10 cellular contexts compared by ENCODE assay signal in genomic region chr6:30752164-30752927, GRCh38. TPM values are rescaled to one million over a fixed set of nuclear protein-coding genes. Genes with fewer than 3 reads are reported as not detected.
DNase-seq lines count a peak whose midpoint lies in the region; ATAC-seq, FAIRE-seq and TF ChIP-seq lines count a peak whose summit lies in the region.
"Had no signal": no experiment of that assay in that cellular context is flagged by ENCODE, and none has a peak within 500 bp of the region (broad histone marks: within the 10 kb centered on the region; RNA-seq: fewer than 3 reads in every experiment).

No MANE protein-coding gene starts in this region.

- peak overlapping the region; percentile 98 for H4K91ac ChIP-seq in IMR-90 (ENCODE audit: insufficient read depth, low read depth, low read length)

- H3K27ac Mint-ChIP-seq in astrocyte (ENCODE audit: unreplicated experiment), result peak overlapping the region; percentile 98

- H3K4me2 ChIP-seq in IMR-90 (ENCODE audit: low read depth, low read length), result peak overlapping the region; percentile 38
- peak overlapping the region; percentile 68 for H3K4me2 ChIP-seq in astrocyte (ENCODE audit: low read length)

- peak overlapping the region; percentile 98 for H2BK20ac ChIP-seq in IMR-90 (ENCODE audit: low read depth, low read length)

- in situ Hi-C loops in IMR-90 (cut with MboI; ENCODE audit: low sequenced_read_pairs), result no loop called here

- H3K79me2 ChIP-seq in astrocyte (ENCODE audit: insufficient read depth, low read length), result no peaks in the 10 kb centered on the region

- peak overlapping the region; percentile 98 for H3K14ac ChIP-seq in IMR-90 (replicated peaks; ENCODE audit: low read depth, low read length)

- WGBS in IMR-90 (ENCODE audit: extremely low coverage in 2 of 2, insufficient read length in 1 of 2), 2 experiments, result 0% methylated on average over 2 of the region's 12 CpGs; no CpG with 5 or more reads in 1 of the 2 experiments
- 43 to 66% (median 54%) methylated on average over 12 of the region's 12 CpGs for WGBS in spleen, 5 donors

- peak overlapping the region; percentile 94 for H2AK5ac ChIP-seq in IMR-90 (ENCODE audit: low read depth, low read length)

- no peaks in the 10 kb centered on the region for H3K36me3 Mint-ChIP-seq in astrocyte (ENCODE audit: low read depth, unreplicated experiment)

- TF ChIP-seq POLR2A in IMR-90 (IDR thresholded peaks at IDR 0.05; ENCODE audit: low read depth, low read length) (peak; percentile 78), spleen (IDR thresholded peaks at IDR 0.05) (no peak)

- H2AFZ ChIP-seq in IMR-90 (replicated peaks; ENCODE audit: low read length, poor library complexity), result peak overlapping the region; percentile 75
- no peak overlapping the region for H2AFZ ChIP-seq in astrocyte (ENCODE audit: low read depth, low read length)

- H3K79me1 ChIP-seq in IMR-90 (ENCODE audit: low read depth in 1 of 2, low read length in 2 of 2), result peaks cover 12 to 45% of the 10 kb centered on the region in 2 experiments

- CTCF ChIA-PET in AG04450 (lab: Charles Lee), result interaction anchor here (0.5 to 1.7 kb wide), 9 partner anchors 9 to 318 kb away, joined by 3 to 12 read pairs (median 4); no protein-coding TSS in a partner anchor
- CTCF ChIA-PET in IMR-90 (lab: Yijun Ruan, JAX), result interaction anchor here (0.5 to 0.9 kb wide), 5 partner anchors 9 to 125 kb away, joined by 3 to 7 read pairs (median 3); partner anchors contain the start of gene FLOT1

- ATAC-seq in IMR-90 (ENCODE audit: low read depth) (peak; percentile 94), GM21381 (IDR thresholded peaks at IDR 0.05; ENCODE audit: unreplicated experiment) (no peak)

- H3K27me3 ChIP-seq in AG04450 (ENCODE audit: control insufficient read depth, insufficient read depth, low read length) (no peaks in the 10 kb centered on the region), IMR-90 (ENCODE audit: control insufficient read depth, insufficient read depth, low read length) (no peaks in the 10 kb centered on the region), astrocyte (ENCODE audit: insufficient read depth, low read length) (no peaks in the 10 kb centered on the region), spleen (replicated peaks in 1 of 7) (no peaks in the 10 kb centered on the region)

- TF ChIP-seq CTCF in AG04450 (IDR thresholded peaks at IDR 0.05; ENCODE audit: low read depth, low read length), result 0 out of 2 replicates have a peak, but pooled peaks have one; percentile 13
- peak; percentile 13; the same call in 1 of the 2 replicates for TF ChIP-seq CTCF in IMR-90 (conservative IDR thresholded peaks at IDR 0.05; ENCODE audit: low read depth, low read length)
- no peak for TF ChIP-seq CTCF in astrocyte (IDR thresholded peaks at IDR 0.05; ENCODE audit: insufficient read depth, low read depth, low read length)
- TF ChIP-seq CTCF in spleen (IDR thresholded peaks at IDR 0.05 in 8 of 11, conservative IDR thresholded peaks at IDR 0.05 in 3 of 11), result no peak

- H3K36me3 ChIP-seq in IMR-90 (ENCODE audit: control insufficient read depth, insufficient read depth, low read length) (no peaks in the 10 kb centered on the region), astrocyte (ENCODE audit: insufficient read depth, low read length) (no peaks in the 10 kb centered on the region), spleen (no peaks in the 10 kb centered on the region)

- no peak overlapping the region for H3K4me3 ChIP-seq in AG04450 (ENCODE audit: low read depth, low read length)
- H3K4me3 ChIP-seq in IMR-90 (ENCODE audit: insufficient read depth, low read depth, low read length), result no peak overlapping the region; the same call in 1 of the 2 replicates
- H3K4me3 ChIP-seq in astrocyte (ENCODE audit: insufficient read depth, low read depth, low read length), result no peak overlapping the region
- no peak overlapping the region for H3K4me3 ChIP-seq in spleen

- H3K23ac ChIP-seq in IMR-90 (ENCODE audit: low read depth, low read length), result peak overlapping the region; percentile 98

- H4K20me1 ChIP-seq in IMR-90 (ENCODE audit: insufficient read depth, low read length) (no peaks in the 10 kb centered on the region), astrocyte (ENCODE audit: insufficient read depth, low read length) (no peaks in the 10 kb centered on the region)

- intact Hi-C loops in IMR-90 (cut with micrococcal nuclease) (loop anchor here (1.0 to 2.0 kb wide), 4 partner anchors 8 to 66 kb away; partner anchors contain the start of gene IER3), spleen (cut with DNase I; ENCODE audit: low total_unique reads) (no loop called here)

- peak overlapping the region; percentile 8 for H3K4me3 Mint-ChIP-seq in astrocyte (ENCODE audit: unreplicated experiment)
- H3K4me3 Mint-ChIP-seq: central memory CD8-positive, alpha-beta T cell had no signal

- H3K4me1 ChIP-seq in IMR-90 (ENCODE audit: control insufficient read depth, insufficient read depth, low read length) (peaks cover 34% of the 10 kb centered on the region), astrocyte (ENCODE audit: insufficient read depth, low read length) (peaks cover 62% of the 10 kb centered on the region), spleen (peaks cover 5 to 55% (median 11%) of the 10 kb centered on the region in 6 donors)

- H3K56ac ChIP-seq in IMR-90 (ENCODE audit: extremely low read depth, insufficient read depth, low read length), result peak overlapping the region; percentile 91

- H3K9me3 Mint-ChIP-seq in astrocyte (ENCODE audit: unreplicated experiment), result no peaks in the 10 kb centered on the region
- H3K9me3 Mint-ChIP-seq: central memory CD8-positive, alpha-beta T cell had no signal

- H4K5ac ChIP-seq in IMR-90 (ENCODE audit: low read depth, low read length), result peak overlapping the region; percentile 92

- H2BK5ac ChIP-seq in IMR-90 (ENCODE audit: low read depth, low read length, poor library complexity, severe bottlenecking), result peak overlapping the region; percentile 97

- peak overlapping the region; percentile 94 for H3K18ac ChIP-seq in IMR-90 (ENCODE audit: low read depth, low read length)

- H4K8ac ChIP-seq in IMR-90 (ENCODE audit: low read depth in 2 of 2, low read length in 2 of 2), result peak overlapping the region; percentile 86 to 97

- peak overlapping the region; percentile 96 for H2BK15ac ChIP-seq in IMR-90 (ENCODE audit: low read depth, low read length)

- TF ChIP-seq RAD21 in IMR-90 (IDR thresholded peaks at IDR 0.05; ENCODE audit: low read length), result peak; percentile 41

- POLR2A ChIA-PET in AG04450 (lab: Yijun Ruan, JAX) (interaction anchor here (0.5 to 2.5 kb wide), 18 partner anchors 8 to 795 kb away, joined by 3 to 49 read pairs (median 6); partner anchors contain the start of genes FLOT1, IER3, MDC1 and NFKBIL1), IMR-90 (lab: Charles Lee; ENCODE audit: unreplicated experiment) (interaction anchor here (0.5 to 1.9 kb wide), 6 partner anchors 9 to 73 kb away, joined by 3 to 19 read pairs (median 8); partner anchors contain the start of genes FLOT1 and IER3)

- H3K4me1 Mint-ChIP-seq in astrocyte (ENCODE audit: low read depth, unreplicated experiment), result peaks cover 45% of the 10 kb centered on the region
- H3K4me1 Mint-ChIP-seq: central memory CD8-positive, alpha-beta T cell had no signal

- peak overlapping the region; percentile 86 for H2AK9ac ChIP-seq in IMR-90 (replicated peaks; ENCODE audit: low read depth, low read length, poor library complexity)

- H2BK120ac ChIP-seq in IMR-90 (ENCODE audit: low read depth, low read length), result peak overlapping the region; percentile 99

- H3K27me3 Mint-ChIP-seq in astrocyte (ENCODE audit: low read depth, unreplicated experiment), result no peaks in the 10 kb centered on the region
- H3K27me3 Mint-ChIP-seq: central memory CD8-positive, alpha-beta T cell had no signal

- dilution Hi-C loops in IMR-90 (cut with HindIII; ENCODE audit: low sequenced_read_pairs, unreplicated experiment), result no loop called here

- DNase-seq in AG04450 (ENCODE audit: low read depth, low spot score), result peak; percentile 99
- peak; percentile 100 for DNase-seq in IMR-90
- peak; percentile 100 for DNase-seq in astrocyte (ENCODE audit: low read depth)
- peak; percentile 100 for DNase-seq in iris pigment epithelial cell (ENCODE audit: low read depth)
- DNase-seq in spleen, result peak; percentile 82
- DNase-seq in superior temporal gyrus (ENCODE audit: extremely low spot score), result no peak
- no peak for DNase-seq in activated naive CD4-positive, alpha-beta T cell treated with Interleukin-2 at 50 U/mL for 16 hours

- peak overlapping the region; percentile 99 for H3K27ac ChIP-seq in AG04450 (ENCODE audit: low read depth, low read length)
- H3K27ac ChIP-seq in IMR-90 (ENCODE audit: insufficient read depth, low read length), result peak overlapping the region; percentile 99
- peak overlapping the region; percentile 99 for H3K27ac ChIP-seq in astrocyte (ENCODE audit: low read depth, low read length)
- H3K27ac ChIP-seq in spleen, result peak overlapping the region; percentile 45 to 68 (median 56)

- H3K9me3 ChIP-seq in AG04450 (ENCODE audit: control insufficient read depth, insufficient read depth, low read length) (no peaks in the 10 kb centered on the region), IMR-90 (ENCODE audit: control insufficient read depth, insufficient read depth, low read length) (no peaks in the 10 kb centered on the region), astrocyte (ENCODE audit: insufficient read depth, low read depth, low read length) (no peaks in the 10 kb centered on the region), spleen (no peaks in the 10 kb centered on the region)

- BruUV-seq in IMR-90 (replicated peaks; lab: Mats Ljungman, UMichigan), result no TSS peak

- FAIRE-seq in astrocyte (lab: Jason Lieb, UNC), result no peak
- FAIRE-seq: GM18507 had no signal

- H3K9me1 ChIP-seq in IMR-90 (ENCODE audit: insufficient read depth, low read length), result peaks cover 24% of the 10 kb centered on the region

- H3K4ac ChIP-seq in IMR-90 (ENCODE audit: low read depth, low read length), result peak overlapping the region; percentile 98

- H3K9ac ChIP-seq in IMR-90 (ENCODE audit: low read depth, low read length) (peak overlapping the region; percentile 73), astrocyte (ENCODE audit: low read length) (peak overlapping the region; percentile 84)

RNA-seq across cellular contexts. Expression of gene IER3, which starts 8.0 kb away (rescaled TPM):
- polyA plus RNA-seq in AG04450 (2011; rRNA removed), result 85.2 and 98.7 TPM in 2 replicates
- 59.6 and 80.4 TPM in 2 replicates for polyA minus RNA-seq in AG04450 (2011; rRNA and poly(A)+ RNA removed)
- total RNA-seq in IMR-90 (2012; rRNA removed), result 38.4 and 65.8 TPM in 2 replicates
- polyA plus RNA-seq in IMR-90 (2012; rRNA removed), result 159 and 163 TPM in 2 replicates
- 156 and 229 TPM in 2 replicates for polyA plus RNA-seq in IMR-90 (2012; cell fraction: cytosol; rRNA removed)
- polyA plus RNA-seq in IMR-90 (2012; cell fraction: nucleus; rRNA removed; ENCODE audit: low replicate concordance), result 349 and 418 TPM in 2 replicates
- 216 and 221 TPM in 2 replicates for total RNA-seq in astrocyte
- 10 to 100 TPM; 29.8 to 62.2 (median 41.7) TPM for total RNA-seq in spleen
- 10 to 100 TPM; 19.8 to 29.4 (median 25.7) TPM for polyA plus RNA-seq in spleen

RNA-seq across cellular contexts. Expression of gene FLOT1, which starts 9.9 kb away (rescaled TPM):
- polyA plus RNA-seq in AG04450 (2011; rRNA removed), result 155 and 156 TPM in 2 replicates
- polyA minus RNA-seq in AG04450 (2011; rRNA and poly(A)+ RNA removed), result 96.0 and 99.8 TPM in 2 replicates
- 96.2 and 104 TPM in 2 replicates for total RNA-seq in IMR-90 (2012; rRNA removed)
- polyA plus RNA-seq in IMR-90 (2012; rRNA removed), result 161 and 162 TPM in 2 replicates
- 135 and 169 TPM in 2 replicates for polyA plus RNA-seq in IMR-90 (2012; cell fraction: cytosol; rRNA removed)
- 193 and 211 TPM in 2 replicates for polyA plus RNA-seq in IMR-90 (2012; cell fraction: nucleus; rRNA removed; ENCODE audit: low replicate concordance)
- total RNA-seq in astrocyte, result 77.6 and 85.2 TPM in 2 replicates
- 100 to 1,000 TPM; 125 to 205 (median 170) TPM for total RNA-seq in spleen
- polyA plus RNA-seq in spleen, result 100 to 1,000 TPM; 116 to 178 (median 116) TPM

RNA-seq across cellular contexts. Expression of gene TUBB, which starts 32.2 kb away (rescaled TPM):
- polyA plus RNA-seq in AG04450 (2011; rRNA removed) (1,457 and 1,715 TPM in 2 replicates), IMR-90 (2012; rRNA removed) (2,004 and 2,008 TPM in 2 replicates), spleen (100 to 1,000 TPM; 109 to 203 (median 182) TPM)
- 1,694 and 2,026 TPM in 2 replicates for polyA minus RNA-seq in AG04450 (2011; rRNA and poly(A)+ RNA removed)
- total RNA-seq in IMR-90 (2012; rRNA removed) (1,207 and 1,401 TPM in 2 replicates), astrocyte (815 and 887 TPM in 2 replicates), spleen (100 to 1,000 TPM; 189 to 344 (median 272) TPM)
- polyA plus RNA-seq in IMR-90 (2012; cell fraction: cytosol; rRNA removed), result 811 and 1,574 TPM in 2 replicates
- 419 and 725 TPM in 2 replicates for polyA plus RNA-seq in IMR-90 (2012; cell fraction: nucleus; rRNA removed; ENCODE audit: low replicate concordance)

RNA-seq across cellular contexts. Expression of gene MDC1, which starts 35.3 kb away (rescaled TPM):
- polyA plus RNA-seq in AG04450 (2011; rRNA removed) (4.1 and 6.8 TPM in 2 replicates), IMR-90 (2012; rRNA removed) (12.1 and 12.4 TPM in 2 replicates), spleen (10 to 100 TPM in 2 of 3 donors, 1 to 10 TPM in 1; 7.8 to 18.2 (median 16.5) TPM)
- 9.0 and 9.5 TPM in 2 replicates for polyA minus RNA-seq in AG04450 (2011; rRNA and poly(A)+ RNA removed)
- total RNA-seq in IMR-90 (2012; rRNA removed) (3.6 and 4.5 TPM in 2 replicates), astrocyte (25.2 and 25.4 TPM in 2 replicates), spleen (10 to 100 TPM; 20.8 to 47.7 (median 39.0) TPM)
- polyA plus RNA-seq in IMR-90 (2012; cell fraction: cytosol; rRNA removed), result 6.0 and 8.0 TPM in 2 replicates
- polyA plus RNA-seq in IMR-90 (2012; cell fraction: nucleus; rRNA removed; ENCODE audit: low replicate concordance), result 30.2 and 33.9 TPM in 2 replicates

Comparison
In these comparisons a context has a peak if more than half of its experiments do, and no peak if none do; other contexts are left out.
1. DNase-seq: peak in AG04450 (single experiment), IMR-90 (single experiment), astrocyte (single experiment), iris pigment epithelial cell (single experiment) and spleen (single experiment); none in superior temporal gyrus (single experiment) and activated naive CD4-positive, alpha-beta T cell treated with Interleukin-2 at 50 U/mL for 16 hours (single experiment).
2. CTCF ChIP-seq: peak in AG04450 (single experiment) and IMR-90 (single experiment); none in astrocyte (single experiment) and spleen (0 of 11).
3. Peak in every context shown above with its lines, with median percentiles within 50 percentile points of each other: H3K27ac ChIP-seq.